Comparison of ENCODE assay signal across 1 cellular context in the genomic region with DNA sequence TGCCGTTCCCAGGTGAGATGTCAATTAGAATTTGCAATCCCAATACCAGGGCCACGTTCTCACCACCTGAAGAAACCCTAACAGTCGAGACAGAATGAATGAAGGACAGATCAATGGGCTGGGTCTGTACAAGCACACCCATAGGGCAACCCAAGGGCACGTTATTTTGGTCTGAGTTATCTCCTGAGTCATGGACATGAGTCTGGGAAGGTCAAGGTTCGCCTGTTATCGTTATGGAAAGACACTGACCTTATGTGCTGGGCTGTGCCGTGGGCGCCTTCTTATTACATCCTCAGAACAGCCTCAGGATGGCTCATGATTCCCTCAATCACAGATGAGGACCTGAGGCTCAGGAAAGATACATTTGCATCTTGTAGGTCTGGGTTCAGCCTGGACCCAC.
TF ChIP-seq lines count a peak whose summit lies in the region.

No MANE protein-coding gene starts in this region.

TF ChIP-seq in HepG2, 621 proteins besides CTCF, POLR2A, EP300 and RAD21 (continued from another document):
- TF ChIP-seq ATRX (CRISPR knock-in tag; IDR thresholded peaks at IDR 0.05; ENCODE audit: borderline replicate concordance): no peak
- TF ChIP-seq NR2F1 (CRISPR knock-in tag; IDR thresholded peaks at IDR 0.05): peak in 1 of 2 experiments; percentile 33; a peak in 1 of 4 replicates
- 0 out of 2 replicates have a peak, but pooled peaks have one; percentile 36 for TF ChIP-seq ZNF24 (IDR thresholded peaks at IDR 0.05)
- TF ChIP-seq JUND (CRISPR knock-in tag; IDR thresholded peaks at IDR 0.05): 0 out of 2 replicates have a peak, but pooled peaks have one; percentile 20
- peak; percentile 79 for TF ChIP-seq RARA (CRISPR knock-in tag; IDR thresholded peaks at IDR 0.05)
- peak; percentile 20; the same call in 1 of the 2 replicates for TF ChIP-seq RXRB (CRISPR knock-in tag; IDR thresholded peaks at IDR 0.05; ENCODE audit: borderline replicate concordance)
- TF ChIP-seq TBP (CRISPR knock-in tag; IDR thresholded peaks at IDR 0.05): no peak
- 0 out of 2 replicates have a peak, but pooled peaks have one; percentile 27 for TF ChIP-seq SNAPC2 (CRISPR knock-in tag; IDR thresholded peaks at IDR 0.05)
